1 cellular context compared by ENCODE assay signal in the genomic region with DNA sequence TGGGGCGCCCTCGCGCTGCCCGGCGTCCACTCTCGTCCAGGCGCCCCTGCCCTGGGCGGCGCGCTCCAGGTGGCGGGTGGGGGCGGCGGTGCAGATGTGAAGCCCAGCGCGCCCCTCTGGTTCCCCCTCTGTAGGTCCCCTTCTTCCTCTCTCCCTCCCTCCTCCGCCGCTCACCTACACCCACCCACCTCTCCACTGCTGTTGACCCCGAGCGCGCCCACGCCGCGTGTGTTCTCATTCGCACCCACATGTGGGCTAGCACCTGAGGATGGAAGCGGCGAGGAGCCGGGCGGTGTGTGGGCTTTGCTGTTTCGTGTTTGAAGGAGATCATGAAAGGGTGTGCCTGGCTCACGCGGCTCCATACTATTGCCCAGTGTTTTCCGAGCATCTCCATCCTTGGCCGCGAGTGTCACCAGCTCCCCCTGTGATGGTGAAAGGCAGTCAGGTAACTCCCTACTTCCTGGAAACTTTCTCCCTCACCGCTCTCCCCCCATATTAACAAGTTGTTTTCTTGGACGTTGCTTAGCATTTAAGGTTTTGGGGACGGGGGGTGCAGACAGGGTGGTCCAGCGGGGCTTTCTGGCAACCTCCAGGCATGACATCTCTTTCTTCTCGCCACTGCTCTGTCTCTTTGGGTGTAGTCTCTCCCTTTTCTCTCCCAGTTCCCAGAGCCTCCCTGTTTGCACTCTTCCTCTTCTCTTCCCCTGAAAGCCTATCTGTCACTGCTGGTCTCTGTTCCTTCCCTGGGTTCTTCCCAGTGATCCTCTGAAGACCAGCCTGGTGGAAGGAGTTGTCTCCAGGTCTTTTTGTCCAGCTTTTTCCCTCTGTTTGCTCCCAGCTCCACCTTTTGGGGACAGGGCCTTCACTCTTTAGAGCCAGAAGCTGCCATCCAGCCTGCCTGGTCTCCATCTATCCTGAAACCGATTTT.
A peak's percentile ranks its signal among the peaks of the same experiment; 100 is the strongest.
TF ChIP-seq lines count a peak whose summit lies in the region.

No MANE protein-coding gene starts in this region.

TF ChIP-seq in endothelial cell of umbilical vein, 7 proteins besides CTCF, POLR2A, EP300 and RAD21:
- TF ChIP-seq EZH2 (IDR thresholded peaks at IDR 0.05; ENCODE audit: borderline replicate concordance, low read depth, low read length, severe bottlenecking) (peak; percentile 77), GATA2 (IDR thresholded peaks at IDR 0.05; ENCODE audit: insufficient read depth, insufficient read length, low read depth, low read length) (no peak)
